Comparison of ENCODE assay signal across 14 cellular contexts in genomic region chr12:89695100-89695499, GRCh38. TPM values are rescaled to one million over a fixed set of nuclear protein-coding genes. Genes with fewer than 3 reads are reported as not detected.
DNase-seq lines count a peak whose midpoint lies in the region; ATAC-seq, FAIRE-seq and TF ChIP-seq lines count a peak whose summit lies in the region.
"Had no signal": no experiment of that assay in that cellular context is flagged by ENCODE, and none has a peak within 500 bp of the region (broad histone marks: within the 10 kb centered on the region; RNA-seq: fewer than 3 reads in every experiment).

No MANE protein-coding gene starts in this region.

- H3K4me2 ChIP-seq in keratinocyte (ENCODE audit: control insufficient read depth, extremely low read depth, insufficient read depth, low read depth, low read length), result peak overlapping the region; percentile 8

- dilution Hi-C loops in keratinocyte (cut with MboI; ENCODE audit: extremely low pct_ligation_motif_present, low sequenced_read_pairs), result no loop called here

- H3K36me3 Mint-ChIP-seq in HFFc6 (ENCODE audit: low read depth), result peaks cover 7% of the 10 kb centered on the region

- H3K4me1 Mint-ChIP-seq in HFFc6 (ENCODE audit: low read depth), result peaks cover 93% of the 10 kb centered on the region

- no peaks in the 10 kb centered on the region; the same call in 1 of the 2 replicates for H3K27me3 Mint-ChIP-seq in HFFc6 (ENCODE audit: insufficient read depth)

- no peak overlapping the region for H3K27ac ChIP-seq in AG04450 (ENCODE audit: low read depth, low read length)
- no peak overlapping the region for H3K27ac ChIP-seq in brain microvascular endothelial cell
- no peak overlapping the region for H3K27ac ChIP-seq in keratinocyte (ENCODE audit: control insufficient read depth, insufficient read depth, low read length)

- CTCF ChIA-PET in AG04450 (lab: Charles Lee), result interaction anchor here (0.6 to 1.0 kb wide), 4 partner anchors 10 to 1159 kb away, joined by 3 to 6 read pairs (median 4); no protein-coding TSS in a partner anchor

- H3K4me3 ChIP-seq in AG04450 (ENCODE audit: low read depth, low read length) (no peak overlapping the region), brain microvascular endothelial cell (ENCODE audit: low read depth, low read length) (no peak overlapping the region), keratinocyte (ENCODE audit: control insufficient read depth in 2 of 3, extremely low read depth in 1 of 3, insufficient read depth in 2 of 3, low read depth in 1 of 3, low read length in 3 of 3) (no peak overlapping the region)

- POLR2A ChIA-PET in AG04450 (lab: Yijun Ruan, JAX), result interaction anchor here (1.6 kb wide), 1 partner anchor 14 kb away, joined by 4 read pairs; the partner anchor contains the start of gene ATP2B1

- peak overlapping the region; percentile 29; the same call in 1 of the 2 replicates for H3K4me3 Mint-ChIP-seq in HFFc6

- H4K20me1 ChIP-seq in keratinocyte (ENCODE audit: control insufficient read depth, extremely low read depth, insufficient read depth, low read length), result peaks cover 2% of the 10 kb centered on the region

- H3K27me3 ChIP-seq in AG04450 (ENCODE audit: control insufficient read depth, insufficient read depth, low read length), result no peaks in the 10 kb centered on the region
- no peaks in the 10 kb centered on the region for H3K27me3 ChIP-seq in brain microvascular endothelial cell (replicated peaks)
- H3K27me3 ChIP-seq in keratinocyte (ENCODE audit: control insufficient read depth, extremely low read depth, insufficient read depth, low read length), result no peaks in the 10 kb centered on the region

- in situ Hi-C loops in brain microvascular endothelial cell (cut with HindIII; ENCODE audit: low pct_ligation_motif_present, low sequenced_read_pairs), result no loop called here

- no peaks in the 10 kb centered on the region for H3K9me1 ChIP-seq in keratinocyte (ENCODE audit: control insufficient read depth, extremely low read depth, insufficient read depth, low read length)

- H3K9ac ChIP-seq in keratinocyte (ENCODE audit: control insufficient read depth, extremely low read depth, insufficient read depth, low read length), result no peak overlapping the region

- TF ChIP-seq CTCF in AG04450 (IDR thresholded peaks at IDR 0.05; ENCODE audit: low read depth, low read length) (no peak), HFFc6 (IDR thresholded peaks at IDR 0.05) (no peak), brain microvascular endothelial cell (IDR thresholded peaks at IDR 0.05; ENCODE audit: low read depth, low read length, missing control alignments) (no peak), keratinocyte (optimal IDR thresholded peaks at IDR 0.05 in 1 of 3, IDR thresholded peaks at IDR 0.05 in 1 of 3, conservative IDR thresholded peaks at IDR 0.05 in 1 of 3; ENCODE audit: extremely low read depth in 1 of 3, insufficient read depth in 2 of 3, low read length in 3 of 3) (no peak)

- DNase-seq in AG04450 (ENCODE audit: low read depth, low spot score) (peak; percentile 11), HFFc6 (peak; percentile 55), brain microvascular endothelial cell (peak; percentile 54), keratinocyte (ENCODE audit: low read depth, low spot score) (no peak), SIG-M5 (lab: John Stamatoyannopoulos, UW) (no peak), HK-2 (ENCODE audit: unreplicated experiment) (no peak), NAMALWA (ENCODE audit: low spot score) (no peak)
- DNase-seq: cerebellar nuclear complex, DMS 273 treated with DMSO at 0.1 percent for 48 hours, erythroblast, NCI-H1694, NCI-H526 treated with DMSO at 0.1 percent for 48 hours, SHP77 treated with DMSO at 0.1 percent for 48 hours had no signal

- peaks cover 3% of the 10 kb centered on the region for H3K4me1 ChIP-seq in keratinocyte (ENCODE audit: control insufficient read depth, extremely low read depth, insufficient read depth, low read length)

- H3K9me3 ChIP-seq in AG04450 (ENCODE audit: control insufficient read depth, insufficient read depth, low read length) (no peaks in the 10 kb centered on the region), keratinocyte (ENCODE audit: control insufficient read depth, low read depth, low read length) (no peaks in the 10 kb centered on the region)

- no peaks in the 10 kb centered on the region for H3K36me3 ChIP-seq in brain microvascular endothelial cell (replicated peaks)
- H3K36me3 ChIP-seq in keratinocyte (ENCODE audit: control insufficient read depth in 2 of 2, extremely low read depth in 1 of 2, insufficient read depth in 2 of 2, low read length in 2 of 2), result peaks cover 0 to 4% of the 10 kb centered on the region in 2 experiments

- peak; percentile 76 for FAIRE-seq in keratinocyte (lab: Jason Lieb, UNC)

- H2AFZ ChIP-seq in keratinocyte (ENCODE audit: control insufficient read depth, low read length), result no peak overlapping the region

- peaks cover 71% of the 10 kb centered on the region for H3K79me2 ChIP-seq in keratinocyte (ENCODE audit: control insufficient read depth, insufficient read depth, low read length)

- no peak for ATAC-seq in GM21367 (IDR thresholded peaks at IDR 0.05; ENCODE audit: unreplicated experiment)

- H3K27ac Mint-ChIP-seq in HFFc6, result no peak overlapping the region

- no peaks in the 10 kb centered on the region for H3K9me3 Mint-ChIP-seq in HFFc6

RNA-seq across cellular contexts. Expression of gene ATP2B1, which starts 13.5 kb away (rescaled TPM):
- 33.3 and 42.7 TPM in 2 replicates for polyA plus RNA-seq in AG04450 (2011; rRNA removed)
- polyA minus RNA-seq in AG04450 (2011; rRNA and poly(A)+ RNA removed), result 31.0 and 48.3 TPM in 2 replicates
- total RNA-seq in HFFc6 (2021; fragmentation: NEBNext Ultra II Directional; extraction: Animal tissue kit (Norgen Biotek cat#: 25700)), result 10 to 100 TPM; 45.3 to 67.6 (median 53.4) TPM
- polyA plus RNA-seq in keratinocyte, result 16.4 to 24.6 TPM (median 16.8 TPM) in 3 replicates
- 25.9 TPM for polyA plus RNA-seq in keratinocyte (2011; ENCODE audit: low read depth)
- 7.0 and 12.9 TPM in 2 replicates for polyA plus RNA-seq in keratinocyte (2011; cell fraction: cytosol; rRNA removed)
- 42.6 and 56.0 TPM in 2 replicates for polyA plus RNA-seq in keratinocyte (2011; cell fraction: nucleus; rRNA removed)
- 19.3 and 21.5 TPM in 2 replicates for polyA plus RNA-seq in keratinocyte (2012; ENCODE audit: low replicate concordance)
- 7.5 to 50.0 TPM (median 24.9 TPM) in 3 replicates for polyA minus RNA-seq in keratinocyte
- 10.0 TPM for polyA minus RNA-seq in keratinocyte (2011; cell fraction: cytosol; rRNA and poly(A)+ RNA removed)
- 51.7 and 95.3 TPM in 2 replicates for polyA minus RNA-seq in keratinocyte (2011; cell fraction: nucleus; rRNA and poly(A)+ RNA removed)

Comparison
In these comparisons a context has a peak if more than half of its experiments do, and no peak if none do; other contexts are left out.
1. DNase-seq: peak in AG04450 (single experiment), HFFc6 (single experiment) and brain microvascular endothelial cell (single experiment); none in keratinocyte (single experiment), SIG-M5 (single experiment), HK-2 (single experiment) and NAMALWA (single experiment).